18 cellular contexts compared by ENCODE assay signal in the genomic region with DNA sequence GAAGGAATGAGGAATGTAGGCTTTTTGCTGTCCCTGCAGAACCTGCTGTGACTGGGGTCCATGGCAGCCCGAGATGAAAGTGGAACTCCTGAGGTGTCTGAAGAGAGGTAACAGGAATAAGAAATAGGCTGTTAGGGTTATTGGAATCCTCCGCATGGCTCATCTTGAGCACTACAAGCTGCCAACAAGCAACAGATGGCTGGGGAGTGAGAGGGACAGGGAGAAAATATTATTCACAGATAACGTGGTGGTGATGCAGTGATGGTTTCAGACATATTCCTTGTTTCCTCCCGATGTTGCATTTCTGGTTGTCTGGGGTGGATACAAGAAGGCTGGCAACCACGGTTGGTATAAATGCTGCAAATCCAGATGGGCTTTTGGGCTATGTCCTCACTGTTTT. TPM values are rescaled to one million over a fixed set of nuclear protein-coding genes. Genes with fewer than 3 reads are reported as not detected.
A peak's percentile ranks its signal among the peaks of the same experiment; 100 is the strongest.
DNase-seq lines count a peak whose midpoint lies in the region; ATAC-seq and TF ChIP-seq lines count a peak whose summit lies in the region.
"Had no signal": no experiment of that assay in that cellular context is flagged by ENCODE, and none has a peak within 500 bp of the region (broad histone marks: within the 10 kb centered on the region; RNA-seq: fewer than 3 reads in every experiment).

No MANE protein-coding gene starts in this region.

- POLR2A ChIA-PET in HEK293 (lab: Yijun Ruan, JAX), result no interaction called here
- POLR2A ChIA-PET in activated CD4-positive, alpha-beta memory T cell treated with anti-CD3 and anti-CD28 coated beads for 36 hours (lab: Charles Lee), result no interaction called here

- no peaks in the 10 kb centered on the region for H3K4me1 Mint-ChIP-seq in activated CD4-positive, alpha-beta memory T cell treated with anti-CD3 and anti-CD28 coated beads for 36 hours (ENCODE audit: low read depth)

- no peaks in the 10 kb centered on the region for H3K4me1 ChIP-seq in HEK293 (ENCODE audit: control insufficient read depth, insufficient read depth, low read length)

- TF ChIP-seq CTCF in HEK293 (tag by site-specific recombination; IDR thresholded peaks at IDR 0.05) (no peak), dorsolateral prefrontal cortex (IDR thresholded peaks at IDR 0.05 in 54 of 56, conservative IDR thresholded peaks at IDR 0.05 in 2 of 56; ENCODE audit: low read depth in 1 of 56, partially characterized antibody in 56 of 56) (no peak)

- no peaks in the 10 kb centered on the region for H3K27me3 ChIP-seq in dorsolateral prefrontal cortex

- H3K27ac Mint-ChIP-seq in activated CD4-positive, alpha-beta memory T cell treated with anti-CD3 and anti-CD28 coated beads for 36 hours, result no peak overlapping the region
- H3K27ac Mint-ChIP-seq: IgD-negative memory B cell had no signal

- H3K9me3 ChIP-seq in HEK293 (ENCODE audit: control insufficient read depth, insufficient read depth, low read depth, low read length), result no peaks in the 10 kb centered on the region

- CTCF ChIA-PET in HEK293 (lab: Yijun Ruan, JAX), result interaction anchor here (0.8 to 3.4 kb wide), 4 partner anchors 12 to 217 kb away, joined by 4 to 37 read pairs (median 4); no protein-coding TSS in a partner anchor
- CTCF ChIA-PET in activated CD4-positive, alpha-beta memory T cell treated with anti-CD3 and anti-CD28 coated beads for 36 hours (lab: Charles Lee), result interaction anchor here (1.3 to 4.6 kb wide), 3 partner anchors 146 to 217 kb away, joined by 3 to 35 read pairs (median 12); no protein-coding TSS in a partner anchor

- no peak overlapping the region for H3K27ac ChIP-seq in HEK293 (ENCODE audit: extremely low read depth, low read depth, low read length)
- peak overlapping the region; percentile 13 for H3K27ac ChIP-seq in angular gyrus (ENCODE audit: low read depth, low read length)
- H3K27ac ChIP-seq in dorsolateral prefrontal cortex, result peak overlapping the region in 35 of 59 donors; percentile 2 to 76 (median 41)

- TF ChIP-seq POLR2A in GM18505 (IDR thresholded peaks at IDR 0.05; ENCODE audit: borderline replicate concordance, extremely low read depth, insufficient read depth, insufficient read length), result no peak

- intact Hi-C loops in dorsolateral prefrontal cortex (cut with DNase I) (no loop called here), left colon (cut with DNase I, micrococcal nuclease) (no loop called here)
- intact Hi-C loops in activated CD4-positive, alpha-beta memory T cell treated with anti-CD3 and anti-CD28 coated beads for 36 hours (cut with micrococcal nuclease), result no loop called here

- H3K4me3 Mint-ChIP-seq in activated CD4-positive, alpha-beta memory T cell treated with anti-CD3 and anti-CD28 coated beads for 36 hours, result no peak overlapping the region
- H3K4me3 Mint-ChIP-seq: CD8-positive, alpha-beta memory T cell; IgD-negative memory B cell had no signal

- H3K4me3 ChIP-seq in HEK293 (ENCODE audit: low read depth, low read length) (no peak overlapping the region), dorsolateral prefrontal cortex (no peak overlapping the region)

- peaks cover 29 to 89% of the 10 kb centered on the region in 2 experiments for H3K36me3 ChIP-seq in HEK293 (ENCODE audit: control insufficient read depth in 2 of 2, insufficient read depth in 1 of 2, low read length in 2 of 2)

- DNase-seq in Ammon's horn (ENCODE audit: low spot score) (peak; percentile 20), dorsolateral prefrontal cortex (peak in 1 of 10 donors; percentile 35), left colon (no peak)
- DNase-seq in activated CD4-positive, alpha-beta memory T cell treated with anti-CD3 and anti-CD28 coated beads for 36 hours, result no peak
- DNase-seq: CD8-positive, alpha-beta memory T cell; DND-41; H7; MM.1S; NCI-H1105; NCI-H2081 treated with DMSO at 0.1 percent for 48 hours; NCI-H510A; NCI-H748 treated with DMSO at 0.1 percent for 48 hours; OCI-M1; Right ventricle myocardium superior had no signal

- no peak for ATAC-seq in GM18505 (IDR thresholded peaks at IDR 0.05; ENCODE audit: unreplicated experiment)
- no peak for ATAC-seq in left colon

- H3K36me3 Mint-ChIP-seq in activated CD4-positive, alpha-beta memory T cell treated with anti-CD3 and anti-CD28 coated beads for 36 hours, result peaks cover 21% of the 10 kb centered on the region

- H3K9me3 Mint-ChIP-seq in activated CD4-positive, alpha-beta memory T cell treated with anti-CD3 and anti-CD28 coated beads for 36 hours, result no peaks in the 10 kb centered on the region
- H3K9me3 Mint-ChIP-seq: CD8-positive, alpha-beta memory T cell; IgD-negative memory B cell had no signal

- no peaks in the 10 kb centered on the region for H3K27me3 Mint-ChIP-seq in activated CD4-positive, alpha-beta memory T cell treated with anti-CD3 and anti-CD28 coated beads for 36 hours
- H3K27me3 Mint-ChIP-seq: CD8-positive, alpha-beta memory T cell; IgD-negative memory B cell had no signal

TF ChIP-seq in HEK293, 187 proteins besides CTCF, POLR2A, EP300 and RAD21:
- TF ChIP-seq SCRT2 (tag by site-specific recombination; IDR thresholded peaks at IDR 0.05) (peak; percentile 53; the same call in 1 of the 2 replicates), SCRT1 (tag by site-specific recombination; IDR thresholded peaks at IDR 0.05; ENCODE audit: borderline replicate concordance) (peak; percentile 50; the same call in 1 of the 2 replicates), ZNF10 (tag by site-specific recombination; IDR thresholded peaks at IDR 0.05) (no peak)
TF ChIP-seq in HEK293: peak in this region for 2.

RNA-seq across cellular contexts. Expression of a gene that starts 46.1 kb away (rescaled TPM):
- total RNA-seq in dorsolateral prefrontal cortex (10 to 100 TPM; 19.6 to 34.9 (median 26.7) TPM), left colon (10 to 100 TPM; 28.3 to 31.2 TPM)
- total RNA-seq in activated CD4-positive, alpha-beta memory T cell treated with anti-CD3 and anti-CD28 coated beads for 36 hours, result 10 to 100 TPM; 43.1 to 43.9 TPM

RNA-seq across cellular contexts. Expression of a gene that starts 46.5 kb away (rescaled TPM):
- total RNA-seq in dorsolateral prefrontal cortex, result 10 to 100 TPM; 26.7 to 48.2 (median 34.8) TPM
- total RNA-seq in activated CD4-positive, alpha-beta memory T cell treated with anti-CD3 and anti-CD28 coated beads for 36 hours, result 10 to 100 TPM; 52.8 to 54.4 TPM
- 10 to 100 TPM; 16.2 to 16.4 TPM for total RNA-seq in left colon
